Comparison of ENCODE assay signal across 1 cellular context in the genomic region with DNA sequence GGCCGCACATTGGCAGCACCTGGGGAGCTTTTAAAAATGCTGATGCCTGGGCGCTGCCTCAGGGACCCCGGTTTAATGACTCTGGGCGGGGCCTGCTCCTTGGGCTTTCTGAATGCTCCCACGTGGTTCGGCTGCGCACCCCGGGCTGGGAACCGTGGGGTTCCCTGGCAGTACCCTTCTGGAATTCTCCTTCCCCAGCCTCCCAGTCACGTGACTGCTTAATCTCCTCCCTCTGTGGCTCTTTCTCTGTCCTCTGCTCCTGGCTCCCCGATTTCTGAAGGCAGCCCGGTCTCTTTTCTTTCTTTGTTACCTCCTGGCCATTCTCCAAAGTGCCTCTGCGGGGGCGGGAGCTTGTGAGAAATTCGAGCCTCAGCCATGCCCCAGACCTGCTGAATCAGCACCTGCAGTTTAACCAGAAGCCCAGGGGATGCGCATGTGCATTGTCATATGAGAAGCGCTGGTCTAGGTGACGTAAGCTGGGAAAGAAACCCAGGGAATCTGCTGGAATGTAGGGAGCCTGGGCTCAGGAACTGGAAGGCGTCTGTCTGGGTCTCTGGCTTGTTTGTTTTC.
TF ChIP-seq lines count a peak whose summit lies in the region.

No MANE protein-coding gene starts in this region.

TF ChIP-seq in WTC11, 78 proteins besides CTCF, POLR2A, EP300 and RAD21 (continued from another document):
- TF ChIP-seq E2F4 (CRISPR knock-in tag; IDR thresholded peaks at IDR 0.05; ENCODE audit: borderline replicate concordance, low read depth) (no peak), MXD4 (CRISPR knock-in tag; IDR thresholded peaks at IDR 0.05; ENCODE audit: borderline replicate concordance) (no peak), HMGXB4 (CRISPR knock-in tag; IDR thresholded peaks at IDR 0.05) (no peak), ZNF317 (CRISPR knock-in tag; IDR thresholded peaks at IDR 0.05; ENCODE audit: borderline replicate concordance, low read depth) (no peak), TP53 (CRISPR knock-in tag; IDR thresholded peaks at IDR 0.05) (no peak), USF1 (CRISPR knock-in tag; IDR thresholded peaks at IDR 0.05) (peak; percentile 86), SOX15 (CRISPR knock-in tag; IDR thresholded peaks at IDR 0.05) (no peak), NFYB (CRISPR knock-in tag; conservative IDR thresholded peaks at IDR 0.05; ENCODE audit: low read depth) (no peak), TEAD1 (CRISPR knock-in tag; IDR thresholded peaks at IDR 0.05) (no peak), FOXK1 (CRISPR knock-in tag; IDR thresholded peaks at IDR 0.05) (no peak), USF2 (CRISPR knock-in tag; IDR thresholded peaks at IDR 0.05) (peak; percentile 87), KAT7 (CRISPR knock-in tag; IDR thresholded peaks at IDR 0.05; ENCODE audit: borderline replicate concordance) (no peak), JAZF1 (CRISPR knock-in tag; IDR thresholded peaks at IDR 0.05) (no peak), ATF1 (CRISPR knock-in tag; IDR thresholded peaks at IDR 0.05) (no peak), MYBL2 (CRISPR knock-in tag; IDR thresholded peaks at IDR 0.05) (no peak), JUN (CRISPR knock-in tag; IDR thresholded peaks at IDR 0.05) (no peak), ZBTB43 (CRISPR knock-in tag; IDR thresholded peaks at IDR 0.05) (no peak), ZNF263 (CRISPR knock-in tag; IDR thresholded peaks at IDR 0.05; ENCODE audit: low read depth) (no peak), GABPB1 (CRISPR knock-in tag; IDR thresholded peaks at IDR 0.05) (no peak)
- TF ChIP-seq, protein P1, sequence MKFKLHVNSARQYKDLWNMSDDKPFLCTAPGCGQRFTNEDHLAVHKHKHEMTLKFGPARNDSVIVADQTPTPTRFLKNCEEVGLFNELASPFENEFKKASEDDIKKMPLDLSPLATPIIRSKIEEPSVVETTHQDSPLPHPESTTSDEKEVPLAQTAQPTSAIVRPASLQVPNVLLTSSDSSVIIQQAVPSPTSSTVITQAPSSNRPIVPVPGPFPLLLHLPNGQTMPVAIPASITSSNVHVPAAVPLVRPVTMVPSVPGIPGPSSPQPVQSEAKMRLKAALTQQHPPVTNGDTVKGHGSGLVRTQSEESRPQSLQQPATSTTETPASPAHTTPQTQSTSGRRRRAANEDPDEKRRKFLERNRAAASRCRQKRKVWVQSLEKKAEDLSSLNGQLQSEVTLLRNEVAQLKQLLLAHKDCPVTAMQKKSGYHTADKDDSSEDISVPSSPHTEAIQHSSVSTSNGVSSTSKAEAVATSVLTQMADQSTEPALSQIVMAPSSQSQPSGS (CRISPR knock-in tag; IDR thresholded peaks at IDR 0.05; ENCODE audit: borderline replicate concordance, low read depth), result no peak
- TF ChIP-seq, protein P2, sequence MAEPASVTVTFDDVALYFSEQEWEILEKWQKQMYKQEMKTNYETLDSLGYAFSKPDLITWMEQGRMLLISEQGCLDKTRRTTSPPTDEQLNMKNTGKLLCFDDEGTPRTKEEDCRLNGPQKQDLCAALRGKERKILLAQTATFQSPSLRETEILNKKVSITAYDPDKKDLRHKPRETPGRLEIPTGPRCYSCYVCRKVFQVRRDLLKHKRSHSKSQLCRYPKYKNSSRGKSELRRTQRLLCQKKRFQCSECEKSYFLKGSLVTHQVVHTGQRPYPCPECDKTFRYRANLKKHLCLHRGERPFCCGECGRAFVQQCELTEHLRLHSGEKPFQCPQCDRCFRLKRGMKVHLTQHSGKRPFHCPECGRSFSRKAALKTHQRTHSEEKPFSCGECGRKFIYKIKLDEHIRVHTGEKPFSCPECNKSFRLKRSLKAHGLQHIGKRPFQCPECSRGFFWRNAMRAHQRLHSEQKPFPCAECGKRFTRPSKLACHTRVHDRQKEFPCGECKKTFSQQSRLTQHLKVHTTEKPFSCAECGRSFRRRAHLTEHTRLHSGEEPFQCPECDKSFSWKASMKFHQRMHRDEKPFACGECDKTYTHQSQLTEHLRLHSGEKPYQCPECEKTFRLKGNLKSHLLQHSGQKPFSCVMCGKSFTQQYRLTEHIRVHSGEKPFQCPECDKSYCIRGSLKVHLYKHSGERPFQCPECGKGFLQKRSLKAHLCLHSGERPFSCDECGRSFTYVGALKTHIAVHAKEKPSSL (CRISPR knock-in tag; conservative IDR thresholded peaks at IDR 0.05), result no peak
- TF ChIP-seq, protein P3, sequence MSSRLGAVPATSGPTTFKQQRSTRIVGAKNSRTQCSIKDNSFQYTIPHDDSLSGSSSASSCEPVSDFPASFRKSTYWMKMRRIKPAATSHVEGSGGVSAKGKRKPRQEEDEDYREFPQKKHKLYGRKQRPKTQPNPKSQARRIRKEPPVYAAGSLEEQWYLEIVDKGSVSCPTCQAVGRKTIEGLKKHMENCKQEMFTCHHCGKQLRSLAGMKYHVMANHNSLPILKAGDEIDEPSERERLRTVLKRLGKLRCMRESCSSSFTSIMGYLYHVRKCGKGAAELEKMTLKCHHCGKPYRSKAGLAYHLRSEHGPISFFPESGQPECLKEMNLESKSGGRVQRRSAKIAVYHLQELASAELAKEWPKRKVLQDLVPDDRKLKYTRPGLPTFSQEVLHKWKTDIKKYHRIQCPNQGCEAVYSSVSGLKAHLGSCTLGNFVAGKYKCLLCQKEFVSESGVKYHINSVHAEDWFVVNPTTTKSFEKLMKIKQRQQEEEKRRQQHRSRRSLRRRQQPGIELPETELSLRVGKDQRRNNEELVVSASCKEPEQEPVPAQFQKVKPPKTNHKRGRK (CRISPR knock-in tag; IDR thresholded peaks at IDR 0.05; ENCODE audit: borderline replicate concordance), result no peak
- TF ChIP-seq, protein P4, sequence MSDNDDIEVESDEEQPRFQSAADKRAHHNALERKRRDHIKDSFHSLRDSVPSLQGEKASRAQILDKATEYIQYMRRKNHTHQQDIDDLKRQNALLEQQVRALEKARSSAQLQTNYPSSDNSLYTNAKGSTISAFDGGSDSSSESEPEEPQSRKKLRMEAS (CRISPR knock-in tag; IDR thresholded peaks at IDR 0.05), result peak; percentile 60; the same call in 1 of the 2 replicates
- TF ChIP-seq, protein P5, sequence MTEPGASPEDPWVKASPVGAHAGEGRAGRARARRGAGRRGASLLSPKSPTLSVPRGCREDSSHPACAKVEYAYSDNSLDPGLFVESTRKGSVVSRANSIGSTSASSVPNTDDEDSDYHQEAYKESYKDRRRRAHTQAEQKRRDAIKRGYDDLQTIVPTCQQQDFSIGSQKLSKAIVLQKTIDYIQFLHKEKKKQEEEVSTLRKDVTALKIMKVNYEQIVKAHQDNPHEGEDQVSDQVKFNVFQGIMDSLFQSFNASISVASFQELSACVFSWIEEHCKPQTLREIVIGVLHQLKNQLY (CRISPR knock-in tag; IDR thresholded peaks at IDR 0.05), result no peak
